ENCODE assay signal across 22 cellular contexts in the genomic region with DNA sequence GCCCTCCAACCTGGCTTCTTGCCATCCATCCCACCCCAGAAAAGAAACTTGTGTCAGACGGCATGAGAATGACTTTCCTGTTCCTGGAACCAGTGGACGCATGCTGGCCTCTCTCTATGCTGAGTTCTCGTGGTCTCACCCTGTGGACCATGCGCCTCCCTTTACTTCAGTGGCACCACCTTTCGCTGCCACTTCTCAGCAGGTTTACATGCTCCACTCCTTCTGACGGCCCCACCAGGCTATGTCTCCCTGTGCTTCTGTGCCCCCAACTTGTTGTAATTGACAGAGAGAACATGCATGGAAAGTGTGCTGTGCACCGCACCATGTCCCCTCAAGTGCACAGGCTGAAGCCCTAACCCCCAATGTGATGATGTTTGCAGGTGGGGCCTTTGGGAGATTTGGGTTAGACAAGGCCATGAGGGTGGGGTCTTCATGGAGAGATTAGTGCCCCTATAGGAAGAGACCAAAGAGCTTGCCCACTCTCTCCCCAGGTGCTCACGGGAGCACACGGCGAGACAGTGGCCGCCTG. TPM values are rescaled to one million over a fixed set of nuclear protein-coding genes. Genes with fewer than 3 reads are reported as not detected.
"Had no signal": no experiment of that assay in that cellular context is flagged by ENCODE, and none has a peak within 500 bp of the region (broad histone marks: within the 10 kb centered on the region; RNA-seq: fewer than 3 reads in every experiment).

No MANE protein-coding gene starts in this region.

- DNase-seq: activated CD4-positive, alpha-beta T cell treated with anti-CD3 and anti-CD28 coated beads for 36 hours; activated CD8-positive, alpha-beta T cell treated with anti-CD3 and anti-CD28 coated beads, Interleukin-2, amount 10 ng/mL, durations not matched to agents 7 days and 5 days; activated naive CD4-positive, alpha-beta T cell; activated naive CD8-positive, alpha-beta T cell treated with anti-CD3 and anti-CD28 coated beads for 36 hours; amniotic stem cell; foreskin keratinocyte; glutamatergic neuron; hippocampal formation; left colon; midbrain; occipital lobe; right cardiac atrium; stimulated activated CD4-positive, alpha-beta T cell treated with anti-CD3 and anti-CD28 coated beads, Interleukin-15, amount 100 ng/mL, for 24 hours; stimulated activated CD4-positive, alpha-beta T cell treated with anti-CD3 and anti-CD28 coated beads, Interleukin-2, amount 100 ng/mL, for 48 hours; upper lobe of right lung had no signal

- H3K4me3 Mint-ChIP-seq: activated CD4-positive, alpha-beta T cell treated with anti-CD3 and anti-CD28 coated beads for 36 hours; activated CD8-positive, alpha-beta T cell treated with anti-CD3 and anti-CD28 coated beads, Interleukin-2, amount 10 ng/mL, durations not matched to agents 7 days and 5 days; activated naive CD8-positive, alpha-beta T cell treated with anti-CD3 and anti-CD28 coated beads for 36 hours; nephron; stimulated activated effector memory CD8-positive, alpha-beta T cell treated with anti-CD3 and anti-CD28 coated beads, Interleukin-12 subunit alpha, Interleukin-12 subunit beta, amount 100 ng/mL, for 72 hours had no signal

- H3K36me3 Mint-ChIP-seq: activated naive CD8-positive, alpha-beta T cell treated with anti-CD3 and anti-CD28 coated beads for 36 hours; stimulated activated effector memory CD8-positive, alpha-beta T cell treated with anti-CD3 and anti-CD28 coated beads, Interleukin-12 subunit alpha, Interleukin-12 subunit beta, amount 100 ng/mL, for 72 hours had no signal

- H3K27ac Mint-ChIP-seq: activated CD4-positive, alpha-beta T cell treated with anti-CD3 and anti-CD28 coated beads for 36 hours; activated CD8-positive, alpha-beta T cell treated with anti-CD3 and anti-CD28 coated beads, Interleukin-2, amount 10 ng/mL, durations not matched to agents 7 days and 5 days; activated naive CD8-positive, alpha-beta T cell treated with anti-CD3 and anti-CD28 coated beads for 36 hours; nephron; stimulated activated effector memory CD8-positive, alpha-beta T cell treated with anti-CD3 and anti-CD28 coated beads, Interleukin-12 subunit alpha, Interleukin-12 subunit beta, amount 100 ng/mL, for 72 hours had no signal

- H3K4me3 ChIP-seq: prostate gland, skin epidermis, thoracic aorta, upper lobe of right lung had no signal

- H3K9me3 ChIP-seq: prostate gland, thoracic aorta, upper lobe of right lung had no signal

- H3K9me3 Mint-ChIP-seq: activated naive CD8-positive, alpha-beta T cell treated with anti-CD3 and anti-CD28 coated beads for 36 hours; nephron; stimulated activated effector memory CD8-positive, alpha-beta T cell treated with anti-CD3 and anti-CD28 coated beads, Interleukin-12 subunit alpha, Interleukin-12 subunit beta, amount 100 ng/mL, for 72 hours had no signal

- H3K27ac ChIP-seq: epithelial cell of prostate, foreskin keratinocyte, prostate gland, skin epidermis, thoracic aorta, upper lobe of right lung had no signal

- H3K4me1 Mint-ChIP-seq: activated naive CD8-positive, alpha-beta T cell treated with anti-CD3 and anti-CD28 coated beads for 36 hours; nephron; stimulated activated effector memory CD8-positive, alpha-beta T cell treated with anti-CD3 and anti-CD28 coated beads, Interleukin-12 subunit alpha, Interleukin-12 subunit beta, amount 100 ng/mL, for 72 hours had no signal

- H3K4me1 ChIP-seq: foreskin keratinocyte, prostate gland had no signal

- H3K36me3 ChIP-seq: prostate gland, thoracic aorta, upper lobe of right lung had no signal

RNA-seq across cellular contexts. Expression of gene PPP2R2C, which starts 3.1 kb away (rescaled TPM):
- total RNA-seq: activated CD8-positive, alpha-beta T cell treated with anti-CD3 and anti-CD28 coated beads, Interleukin-2, amount 10 ng/mL, durations not matched to agents 7 days and 5 days; activated naive CD8-positive, alpha-beta T cell treated with anti-CD3 and anti-CD28 coated beads for 36 hours; T-helper 2 cell treated with Interferon-gamma antibody and Interleukin-4, amounts not matched to agents 100 ng/mL and 5 ng/mL, for 36 hours had no signal
